Comparison of ENCODE assay signal across 16 cellular contexts in genomic region chr20:3659492-3660261, GRCh38. TPM values are rescaled to one million over a fixed set of nuclear protein-coding genes. Genes with fewer than 3 reads are reported as not detected.
DNase-seq lines count a peak whose midpoint lies in the region; ATAC-seq and TF ChIP-seq lines count a peak whose summit lies in the region.
"Had no signal": no experiment of that assay in that cellular context is flagged by ENCODE, and none has a peak within 500 bp of the region (broad histone marks: within the 10 kb centered on the region; RNA-seq: fewer than 3 reads in every experiment).

No MANE protein-coding gene starts in this region.

- no peaks in the 10 kb centered on the region for H3K36me3 ChIP-seq in WERI-Rb-1
- H3K36me3 ChIP-seq: adrenal gland had no signal

- no peak for TF ChIP-seq CTCF in GM10266 (IDR thresholded peaks at IDR 0.05; ENCODE audit: control insufficient read depth, insufficient read depth, low read depth, missing control alignments)
- TF ChIP-seq CTCF in WERI-Rb-1 (IDR thresholded peaks at IDR 0.05; ENCODE audit: low read depth, low read length): peak; percentile 47

- H3K27me3 ChIP-seq in WERI-Rb-1 (ENCODE audit: insufficient read depth, low read depth, severe bottlenecking): peaks cover 9% of the 10 kb centered on the region

- peaks cover 4% of the 10 kb centered on the region for H3K9me3 ChIP-seq in WERI-Rb-1 (ENCODE audit: severe bottlenecking)
- H3K9me3 ChIP-seq: adrenal gland had no signal

- H3K27ac ChIP-seq in WERI-Rb-1: no peak overlapping the region
- H3K27ac ChIP-seq: adrenal gland, parathyroid adenoma had no signal

- DNase-seq in 8988T: peak; percentile 51
- peak; percentile 18 for DNase-seq in GM10266 (ENCODE audit: extremely low spot score)
- peak; percentile 48 for DNase-seq in WERI-Rb-1
- DNase-seq in left lobe of liver (ENCODE audit: low spot score): peak; percentile 40
- no peak for DNase-seq in NCI-H748 treated with DMSO at 0.1 percent for 48 hours (lab: John Stamatoyannopoulos, UW)
- DNase-seq in activated CD4-positive, alpha-beta T cell treated with anti-CD3 and anti-CD28 coated beads, Interleukin-2, amount 50 U/mL, for 4 hours: no peak
- DNase-seq in NOMO-1 treated with dmso at 0.1 percent for 144 hours (lab: John Stamatoyannopoulos, UW; ENCODE audit: unreplicated experiment): no peak
- DNase-seq: activated CD4-positive, alpha-beta T cell treated with anti-CD3 and anti-CD28 coated beads, Interleukin-2, amount 50 U/mL, for 1 hour; central memory CD4-positive, alpha-beta T cell; GDM1; left colon; NCI-H1105; NCI-H526 had no signal

- H3K4me3 ChIP-seq in WERI-Rb-1 (ENCODE audit: low read depth, low read length): no peak overlapping the region
- H3K4me3 ChIP-seq: adrenal gland had no signal

- ATAC-seq in left lobe of liver: no peak
- no peak for ATAC-seq in HG03442 (IDR thresholded peaks at IDR 0.05; ENCODE audit: unreplicated experiment)
- ATAC-seq: left colon had no signal

RNA-seq across cellular contexts. Expression of gene GFRA4, which starts 3.5 kb away (rescaled TPM):
- total RNA-seq in left lobe of liver: not detected
- total RNA-seq: adrenal gland, left colon had no signal

RNA-seq across cellular contexts. Expression of gene ADAM33, which starts 22.1 kb away (rescaled TPM):
- 0.48 TPM for total RNA-seq in left lobe of liver

RNA-seq across cellular contexts. Expression of gene SIGLEC1, which starts 52.7 kb away (rescaled TPM):
- 5.9 TPM for total RNA-seq in left lobe of liver

Comparison
In these comparisons a context has a peak if more than half of its experiments do, and no peak if none do; other contexts are left out.
1. DNase-seq: peak in 8988T (single experiment), GM10266 (single experiment), WERI-Rb-1 (single experiment) and left lobe of liver (single experiment); none in NCI-H748 treated with DMSO at 0.1 percent for 48 hours (single experiment), activated CD4-positive, alpha-beta T cell treated with anti-CD3 and anti-CD28 coated beads, Interleukin-2, amount 50 U/mL, for 4 hours (0 of 2) and NOMO-1 treated with dmso at 0.1 percent for 144 hours (single experiment).